ENCODE assay signal across 8 cellular contexts in genomic region chr10:132330486-132330833, GRCh38. TPM values are rescaled to one million over a fixed set of nuclear protein-coding genes. Genes with fewer than 3 reads are reported as not detected.
A peak's percentile ranks its signal among the peaks of the same experiment; 100 is the strongest.
DNase-seq lines count a peak whose midpoint lies in the region; ATAC-seq, FAIRE-seq and TF ChIP-seq lines count a peak whose summit lies in the region.

No MANE protein-coding gene starts in this region.

- ATAC-seq in stimulated activated naive CD8-positive, alpha-beta T cell treated with anti-CD3 and anti-CD28 coated beads, Interleukin-15, Interleukin-2, amounts not matched to agents 100 U/mL and 50 U/mL, for 24 hours = no peak
- no peak for ATAC-seq in memory B cell (ENCODE audit: low read depth)

- peaks cover 59% of the 10 kb centered on the region for H3K79me2 ChIP-seq in astrocyte (ENCODE audit: insufficient read depth, low read length)

- H4K20me1 ChIP-seq in astrocyte (ENCODE audit: insufficient read depth, low read length) = peaks cover 28% of the 10 kb centered on the region

- peaks cover 43% of the 10 kb centered on the region for H3K36me3 Mint-ChIP-seq in stimulated activated naive CD8-positive, alpha-beta T cell treated with anti-CD3 and anti-CD28 coated beads, Interleukin-15, Interleukin-2, amounts not matched to agents 100 ng/mL and 50 ng/mL, for 24 hours (ENCODE audit: low read depth)
- H3K36me3 Mint-ChIP-seq in astrocyte (ENCODE audit: low read depth, unreplicated experiment) (peaks cover 25% of the 10 kb centered on the region), memory B cell (peaks cover 13% of the 10 kb centered on the region)

- peaks cover 5% of the 10 kb centered on the region for H3K9me3 Mint-ChIP-seq in stimulated activated naive CD8-positive, alpha-beta T cell treated with anti-CD3 and anti-CD28 coated beads, Interleukin-15, Interleukin-2, amounts not matched to agents 100 ng/mL and 50 ng/mL, for 24 hours
- H3K9me3 Mint-ChIP-seq in astrocyte (ENCODE audit: unreplicated experiment) (peaks cover 4% of the 10 kb centered on the region), memory B cell (no peaks in the 10 kb centered on the region)

- peak overlapping the region; percentile 99 for H3K4me2 ChIP-seq in astrocyte (ENCODE audit: low read length)

- intact Hi-C loops in vagina (cut with DNase I) = loop anchor here (10.0 kb wide), 1 partner anchor 426 kb away; the partner anchor contains the start of gene PPP2R2D

- peaks cover 83% of the 10 kb centered on the region for H3K4me1 Mint-ChIP-seq in stimulated activated naive CD8-positive, alpha-beta T cell treated with anti-CD3 and anti-CD28 coated beads, Interleukin-15, Interleukin-2, amounts not matched to agents 100 ng/mL and 50 ng/mL, for 24 hours (ENCODE audit: low read depth)
- peaks cover 18% of the 10 kb centered on the region for H3K4me1 Mint-ChIP-seq in astrocyte (ENCODE audit: low read depth, unreplicated experiment)
- H3K4me1 Mint-ChIP-seq in memory B cell = peaks cover 41% of the 10 kb centered on the region

- DNase-seq in stimulated activated naive CD8-positive, alpha-beta T cell treated with anti-CD3 and anti-CD28 coated beads, Interleukin-15, Interleukin-2, amounts not matched to agents 100 U/mL and 50 U/mL, for 24 hours = no peak
- DNase-seq in astrocyte (ENCODE audit: low read depth) (no peak), memory B cell (ENCODE audit: low spot score in 2 of 2) (no peak), vagina (ENCODE audit: extremely low spot score in 2 of 2) (no peak), GDM1 (lab: John Stamatoyannopoulos, UW) (no peak), Ammon's horn (ENCODE audit: low spot score) (no peak), small intestine (no peak)

- WGBS in small intestine, 3 donors = 85 to 86% (median 85%) methylated on average over 8 of the region's 8 CpGs

- H3K27ac ChIP-seq in astrocyte (ENCODE audit: low read depth, low read length) (peak overlapping the region; percentile 28), vagina (no peak overlapping the region), small intestine (ENCODE audit: low read depth in 1 of 2, low read length in 1 of 2) (no peak overlapping the region)

- TF ChIP-seq POLR2A in vagina (IDR thresholded peaks at IDR 0.05) = no peak

- peak overlapping the region; percentile 87 for H3K27ac Mint-ChIP-seq in stimulated activated naive CD8-positive, alpha-beta T cell treated with anti-CD3 and anti-CD28 coated beads, Interleukin-15, Interleukin-2, amounts not matched to agents 100 ng/mL and 50 ng/mL, for 24 hours
- H3K27ac Mint-ChIP-seq in astrocyte (ENCODE audit: unreplicated experiment) (peak overlapping the region; percentile 10), memory B cell (peak overlapping the region; percentile 76)

- peak overlapping the region; percentile 96 for H3K4me3 ChIP-seq in astrocyte (ENCODE audit: insufficient read depth, low read depth, low read length)
- peak overlapping the region; percentile 63 to 86 for H3K4me3 ChIP-seq in vagina
- H3K4me3 ChIP-seq in small intestine (ENCODE audit: low read depth in 1 of 2, low read length in 2 of 2) = no peak overlapping the region

- H3K4me1 ChIP-seq in astrocyte (ENCODE audit: insufficient read depth, low read length) (peaks cover 20% of the 10 kb centered on the region), vagina (peaks cover 49% of the 10 kb centered on the region), small intestine (ENCODE audit: control insufficient read depth in 2 of 2, insufficient read depth in 1 of 2, low read depth in 1 of 2, low read length in 1 of 2) (peaks cover 0 to 2% of the 10 kb centered on the region in 2 donors)

- peak overlapping the region; percentile 95 for H3K4me3 Mint-ChIP-seq in stimulated activated naive CD8-positive, alpha-beta T cell treated with anti-CD3 and anti-CD28 coated beads, Interleukin-15, Interleukin-2, amounts not matched to agents 100 ng/mL and 50 ng/mL, for 24 hours
- peak overlapping the region; percentile 96 for H3K4me3 Mint-ChIP-seq in astrocyte (ENCODE audit: unreplicated experiment)
- H3K4me3 Mint-ChIP-seq in memory B cell = peak overlapping the region; percentile 95

- TF ChIP-seq CTCF in astrocyte (IDR thresholded peaks at IDR 0.05; ENCODE audit: insufficient read depth, low read depth, low read length) = no peak
- TF ChIP-seq CTCF in vagina (IDR thresholded peaks at IDR 0.05) = no peak

- FAIRE-seq in astrocyte (lab: Jason Lieb, UNC) (no peak), small intestine (lab: Jason Lieb, UNC) (no peak)

- H3K9ac ChIP-seq in astrocyte (ENCODE audit: low read length) = peak overlapping the region; percentile 91

- H3K9me3 ChIP-seq in astrocyte (ENCODE audit: insufficient read depth, low read depth, low read length) = no peaks in the 10 kb centered on the region
- H3K9me3 ChIP-seq in vagina = no peaks in the 10 kb centered on the region
- H3K9me3 ChIP-seq in small intestine (ENCODE audit: control insufficient read depth, low read depth) = no peaks in the 10 kb centered on the region

- H3K36me3 ChIP-seq in astrocyte (ENCODE audit: insufficient read depth, low read length) (peaks cover 2% of the 10 kb centered on the region), vagina (peaks cover 0 to 4% of the 10 kb centered on the region in 2 donors), small intestine (ENCODE audit: control insufficient read depth in 2 of 2, insufficient read depth in 2 of 2, low read length in 2 of 2) (no peaks in the 10 kb centered on the region)

- H3K27me3 Mint-ChIP-seq in stimulated activated naive CD8-positive, alpha-beta T cell treated with anti-CD3 and anti-CD28 coated beads, Interleukin-15, Interleukin-2, amounts not matched to agents 100 ng/mL and 50 ng/mL, for 24 hours = no peaks in the 10 kb centered on the region
- H3K27me3 Mint-ChIP-seq in astrocyte (ENCODE audit: low read depth, unreplicated experiment) (no peaks in the 10 kb centered on the region), memory B cell (no peaks in the 10 kb centered on the region)

- H3K27me3 ChIP-seq in astrocyte (ENCODE audit: insufficient read depth, low read length) (no peaks in the 10 kb centered on the region), vagina (no peaks in the 10 kb centered on the region), small intestine (ENCODE audit: control insufficient read depth in 2 of 2, insufficient read depth in 2 of 2, low read length in 2 of 2) (no peaks in the 10 kb centered on the region)

- H2AFZ ChIP-seq in astrocyte (ENCODE audit: low read depth, low read length) = no peak overlapping the region

RNA-seq across cellular contexts. Expression of gene LRRC27, which starts 1.5 kb away (rescaled TPM):
- total RNA-seq in astrocyte (7.8 and 8.0 TPM in 2 replicates), vagina (4.9 TPM)
- 10 to 100 TPM in 1 of 3 donors, 1 to 10 TPM in 2; 4.7 to 14.1 (median 7.1) TPM for polyA plus RNA-seq in small intestine

RNA-seq across cellular contexts. Expression of gene STK32C, which starts 22.7 kb away (rescaled TPM):
- total RNA-seq in astrocyte = 12.3 and 13.6 TPM in 2 replicates
- 4.7 TPM for total RNA-seq in vagina
- 10 to 100 TPM in 1 of 3 donors, 1 to 10 TPM in 2; 3.4 to 12.0 (median 4.6) TPM for polyA plus RNA-seq in small intestine

Comparison
In these comparisons a context has a peak if more than half of its experiments do, and no peak if none do; other contexts are left out.
1. H3K27ac Mint-ChIP-seq: peak in every context shown above with its lines; median percentile 87 in stimulated activated naive CD8-positive, alpha-beta T cell treated with anti-CD3 and anti-CD28 coated beads, Interleukin-15, Interleukin-2, amounts not matched to agents 100 ng/mL and 50 ng/mL, for 24 hours; 76 in memory B cell; 10 in astrocyte.
2. H3K4me3 ChIP-seq: peak in astrocyte (single experiment) and vagina (2 of 2); none in small intestine (0 of 2).
3. Peak in every context shown above with its lines, with median percentiles within 50 percentile points of each other: H3K4me3 Mint-ChIP-seq.